In the genomic region with DNA sequence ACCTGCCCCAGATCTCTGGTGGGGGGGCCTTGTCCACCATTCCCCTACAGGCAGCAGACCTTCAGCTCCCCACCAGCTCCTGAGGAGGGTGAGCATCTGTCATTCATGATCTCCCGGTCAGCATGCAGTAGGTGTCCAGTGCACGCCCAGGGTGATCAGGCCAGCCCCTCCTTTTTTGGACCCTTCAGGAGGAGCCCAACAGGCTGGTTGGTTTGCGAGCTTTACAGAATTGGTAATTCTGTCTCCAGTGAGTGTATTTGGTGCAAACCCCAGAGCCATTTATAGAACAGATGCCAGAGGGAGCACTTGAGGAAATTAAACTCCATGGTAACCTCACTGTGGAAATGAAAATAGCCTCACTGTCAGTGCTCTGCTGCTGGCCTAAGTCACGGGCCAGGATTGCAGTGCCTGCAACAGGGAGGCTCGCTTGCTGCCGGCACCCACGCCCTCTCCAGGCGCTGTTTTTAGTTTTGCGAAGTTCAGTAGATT, we compare ENCODE assay signal across 8 cellular contexts. TPM values are rescaled to one million over a fixed set of nuclear protein-coding genes. Genes with fewer than 3 reads are reported as not detected.
A peak's percentile ranks its signal among the peaks of the same experiment; 100 is the strongest.
DNase-seq lines count a peak whose midpoint lies in the region; ATAC-seq and TF ChIP-seq lines count a peak whose summit lies in the region.

No MANE protein-coding gene starts in this region.

- H4K8ac ChIP-seq in IMR-90 (ENCODE audit: low read depth in 2 of 2, low read length in 2 of 2): no peak overlapping the region

- H3K4ac ChIP-seq in IMR-90 (ENCODE audit: low read depth, low read length): no peak overlapping the region

- CTCF ChIA-PET in IMR-90 (lab: Yijun Ruan, JAX) (no interaction called here), SK-N-SH (lab: Yijun Ruan, JAX) (interaction anchor here (0.8 to 1.5 kb wide), 6 partner anchors 12 to 230 kb away, joined by 3 to 5 read pairs (median 4); no protein-coding TSS in a partner anchor)

- no peak for TF ChIP-seq POLR2A in IMR-90 (IDR thresholded peaks at IDR 0.05; ENCODE audit: low read depth, low read length)

- dilution Hi-C loops in IMR-90 (cut with HindIII; ENCODE audit: low sequenced_read_pairs, unreplicated experiment): no loop called here

- peaks cover 13% of the 10 kb centered on the region; the same call in 1 of the 2 replicates for H3K27me3 ChIP-seq in IMR-90 (ENCODE audit: control insufficient read depth, insufficient read depth, low read length)
- no peaks in the 10 kb centered on the region for H3K27me3 ChIP-seq in SK-N-SH (ENCODE audit: insufficient read depth)
- no peaks in the 10 kb centered on the region for H3K27me3 ChIP-seq in skeletal muscle tissue (ENCODE audit: control insufficient read depth in 3 of 3, insufficient read depth in 3 of 3, low read length in 3 of 3)

- H4K91ac ChIP-seq in IMR-90 (ENCODE audit: insufficient read depth, low read depth, low read length): no peak overlapping the region

- TF ChIP-seq EP300 in SK-N-SH (IDR thresholded peaks at IDR 0.05; ENCODE audit: borderline replicate concordance in 1 of 2, low read depth in 1 of 2, low read length in 1 of 2): no peak

- no TSS peak for BruUV-seq in IMR-90 (replicated peaks; lab: Mats Ljungman, UMichigan)

- WGBS in IMR-90 (ENCODE audit: extremely low coverage in 2 of 2, insufficient read length in 1 of 2), 2 experiments: no CpG with 5 or more reads among the region's 9 CpGs
- 32% methylated on average over 6 of the region's 9 CpGs for WGBS in SK-N-SH (ENCODE audit: low lambda C conversion rate)

- H3K9ac ChIP-seq in IMR-90 (ENCODE audit: low read depth, low read length): no peak overlapping the region
- H3K9ac ChIP-seq in SK-N-SH: no peak overlapping the region
- H3K9ac ChIP-seq in skeletal muscle tissue (ENCODE audit: low read depth in 1 of 3, low read length in 3 of 3): peak overlapping the region; percentile 57 to 89 (median 61)

- H2BK5ac ChIP-seq in IMR-90 (ENCODE audit: low read depth, low read length, poor library complexity, severe bottlenecking): no peak overlapping the region

- no peaks in the 10 kb centered on the region for H3K9me1 ChIP-seq in IMR-90 (ENCODE audit: insufficient read depth, low read length)

- H3K18ac ChIP-seq in IMR-90 (ENCODE audit: low read depth, low read length): no peak overlapping the region

- TF ChIP-seq RAD21 in IMR-90 (IDR thresholded peaks at IDR 0.05; ENCODE audit: low read length) (no peak), SK-N-SH (IDR thresholded peaks at IDR 0.05; ENCODE audit: low read length) (peak; percentile 10; the same call in 1 of the 2 replicates)

- no peak overlapping the region for H3K14ac ChIP-seq in IMR-90 (replicated peaks; ENCODE audit: low read depth, low read length)

- H4K20me1 ChIP-seq in IMR-90 (ENCODE audit: insufficient read depth, low read length) (no peaks in the 10 kb centered on the region), SK-N-SH (ENCODE audit: insufficient read depth) (no peaks in the 10 kb centered on the region)

- H3F3A ChIP-seq in SK-N-SH (replicated peaks; ENCODE audit: insufficient read depth): no peaks in the 10 kb centered on the region

- peak; percentile 11 for DNase-seq in IMR-90
- DNase-seq in SK-N-SH: peak; percentile 70
- peak; percentile 48 for DNase-seq in left cardiac atrium
- no peak for DNase-seq in stimulated activated CD4-positive, alpha-beta T cell treated with anti-CD3 and anti-CD28 coated beads, Interleukin-4, amount 100 ng/mL, for 4 hours

- no peak overlapping the region for H3K56ac ChIP-seq in IMR-90 (ENCODE audit: extremely low read depth, insufficient read depth, low read length)

- H3K79me1 ChIP-seq in IMR-90 (ENCODE audit: low read depth in 1 of 2, low read length in 2 of 2): no peaks in the 10 kb centered on the region

- H2AK5ac ChIP-seq in IMR-90 (ENCODE audit: low read depth, low read length): no peak overlapping the region

- H2BK120ac ChIP-seq in IMR-90 (ENCODE audit: low read depth, low read length): no peak overlapping the region

- POLR2A ChIA-PET in IMR-90 (lab: Charles Lee; ENCODE audit: unreplicated experiment) (no interaction called here), SK-N-SH (lab: Yijun Ruan, JAX) (no interaction called here)

- H3K23ac ChIP-seq in IMR-90 (ENCODE audit: low read depth, low read length): no peak overlapping the region

- H3K4me2 ChIP-seq in IMR-90 (ENCODE audit: low read depth, low read length) (peak overlapping the region; percentile 26; the same call in 1 of the 2 replicates), SK-N-SH (no peak overlapping the region)

- no peak overlapping the region for H2AK9ac ChIP-seq in IMR-90 (replicated peaks; ENCODE audit: low read depth, low read length, poor library complexity)

- no peaks in the 10 kb centered on the region for H3K36me3 ChIP-seq in IMR-90 (ENCODE audit: control insufficient read depth, insufficient read depth, low read length)
- H3K36me3 ChIP-seq in SK-N-SH (replicated peaks in 1 of 2; ENCODE audit: control insufficient read depth in 1 of 2, insufficient read depth in 2 of 2, low read length in 1 of 2): no peaks in the 10 kb centered on the region
- no peaks in the 10 kb centered on the region for H3K36me3 ChIP-seq in skeletal muscle tissue (ENCODE audit: control insufficient read depth in 3 of 3, insufficient read depth in 3 of 3, low read length in 3 of 3)

- in situ Hi-C loops in IMR-90 (cut with MboI; ENCODE audit: low sequenced_read_pairs): no loop called here

- no peaks in the 10 kb centered on the region for H3K4me1 ChIP-seq in IMR-90 (ENCODE audit: control insufficient read depth, insufficient read depth, low read length)
- H3K4me1 ChIP-seq in SK-N-SH (ENCODE audit: control insufficient read depth in 1 of 2, insufficient read depth in 2 of 2, low read depth in 1 of 2, low read length in 1 of 2): peaks cover 0 to 78% of the 10 kb centered on the region in 2 experiments; a peak in 2 of 4 replicates
- peaks cover 69 to 79% (median 76%) of the 10 kb centered on the region in 3 donors for H3K4me1 ChIP-seq in skeletal muscle tissue (ENCODE audit: control insufficient read depth in 3 of 3, insufficient read depth in 3 of 3, low read length in 3 of 3)

- H2BK15ac ChIP-seq in IMR-90 (ENCODE audit: low read depth, low read length): no peak overlapping the region

- ATAC-seq in IMR-90 (ENCODE audit: low read depth) (peak; percentile 41; the same call in 1 of the 2 replicates), left cardiac atrium (peak; percentile 71 to 77), GM19035 (IDR thresholded peaks at IDR 0.05; ENCODE audit: unreplicated experiment) (no peak), GM18498 (IDR thresholded peaks at IDR 0.05; ENCODE audit: unreplicated experiment) (no peak), HG03139 (IDR thresholded peaks at IDR 0.05; ENCODE audit: unreplicated experiment) (no peak)

- intact Hi-C loops in IMR-90 (cut with micrococcal nuclease): no loop called here
- intact Hi-C loops in left cardiac atrium (cut with DNase I): no loop called here

- no peaks in the 10 kb centered on the region for H3K9me2 ChIP-seq in SK-N-SH

- peak overlapping the region; percentile 37 for H2AFZ ChIP-seq in IMR-90 (replicated peaks; ENCODE audit: low read length, poor library complexity)
- H2AFZ ChIP-seq in SK-N-SH (ENCODE audit: low read depth): no peak overlapping the region

- H3K4me3 ChIP-seq in IMR-90 (ENCODE audit: insufficient read depth, low read depth, low read length) (no peak overlapping the region), SK-N-SH (ENCODE audit: low read depth in 2 of 2, low read length in 1 of 2) (no peak overlapping the region), skeletal muscle tissue (ENCODE audit: low read length in 3 of 3) (peak overlapping the region; percentile 57 to 67 (median 57))

- no peak overlapping the region for H2BK20ac ChIP-seq in IMR-90 (ENCODE audit: low read depth, low read length)

- H3K9me3 ChIP-seq in IMR-90 (ENCODE audit: control insufficient read depth, insufficient read depth, low read length) (peaks cover 3% of the 10 kb centered on the region; the same call in 1 of the 2 replicates), SK-N-SH (no peaks in the 10 kb centered on the region), skeletal muscle tissue (ENCODE audit: control insufficient read depth in 3 of 3, low read length in 3 of 3) (no peaks in the 10 kb centered on the region)

- H3K27ac ChIP-seq in IMR-90 (ENCODE audit: insufficient read depth, low read length) (no peak overlapping the region), SK-N-SH (ENCODE audit: low read depth in 2 of 2, low read length in 1 of 2) (peak overlapping the region in 1 of 2 experiments; percentile 85; a peak in 2 of 4 replicates), skeletal muscle tissue (ENCODE audit: low read depth, low read length) (peak overlapping the region; percentile 91)

- TF ChIP-seq CTCF in IMR-90 (conservative IDR thresholded peaks at IDR 0.05; ENCODE audit: low read depth, low read length) (no peak), SK-N-SH (IDR thresholded peaks at IDR 0.05) (no peak)

- no peak overlapping the region for H4K5ac ChIP-seq in IMR-90 (ENCODE audit: low read depth, low read length)

- H3K79me2 ChIP-seq in SK-N-SH (ENCODE audit: insufficient read depth): no peaks in the 10 kb centered on the region

TF ChIP-seq in IMR-90, 13 proteins besides CTCF, POLR2A, EP300 and RAD21 (continues in another document):
- TF ChIP-seq BHLHE40 (IDR thresholded peaks at IDR 0.05; ENCODE audit: low read depth, low read length) (no peak), USF2 (IDR thresholded peaks at IDR 0.05; ENCODE audit: low read depth, low read length) (no peak)

TF ChIP-seq in SK-N-SH, 30 proteins besides CTCF, POLR2A, EP300 and RAD21 (continues in another document):
- TF ChIP-seq RCOR1 (IDR thresholded peaks at IDR 0.05; ENCODE audit: low read length): 0 out of 2 replicates have a peak, but pooled peaks have one; percentile 39

RNA-seq across cellular contexts. Expression of gene WNK2, which starts 23.4 kb away (rescaled TPM):
- total RNA-seq in IMR-90 (2012; rRNA removed) (not detected in 2 replicates), left cardiac atrium (100 to 1,000 TPM; 174 to 175 TPM), skeletal muscle tissue (4.7 TPM)
- polyA plus RNA-seq in IMR-90 (2012; rRNA removed) (not detected in 2 replicates), SK-N-SH (2012; rRNA removed) (0.12 and 0.36 TPM in 2 replicates)
- 0.01 TPM in 1 of 2 replicates, not detected in the other for polyA plus RNA-seq in IMR-90 (2012; cell fraction: cytosol; rRNA removed)
- not detected in 2 replicates for polyA plus RNA-seq in IMR-90 (2012; cell fraction: nucleus; rRNA removed; ENCODE audit: low replicate concordance)
- polyA plus RNA-seq in SK-N-SH (2012; cell fraction: cytosol; rRNA removed): 0.40 and 1.2 TPM in 2 replicates
- 1.8 and 5.0 TPM in 2 replicates for polyA plus RNA-seq in SK-N-SH (2012; cell fraction: nucleus; rRNA removed)

Comparison
In these comparisons a context has a peak if more than half of its experiments do, and no peak if none do; other contexts are left out.
1. ATAC-seq: peak in IMR-90 (single experiment) and left cardiac atrium (2 of 2); none in GM19035 (single experiment), GM18498 (single experiment) and HG03139 (single experiment).
2. DNase-seq: peak in IMR-90 (single experiment), SK-N-SH (single experiment) and left cardiac atrium (single experiment); none in stimulated activated CD4-positive, alpha-beta T cell treated with anti-CD3 and anti-CD28 coated beads, Interleukin-4, amount 100 ng/mL, for 4 hours (0 of 2).
3. H3K4me3 ChIP-seq: peak in skeletal muscle tissue (3 of 3); none in IMR-90 (single experiment) and SK-N-SH (0 of 2).
4. H3K9ac ChIP-seq: peak in skeletal muscle tissue (3 of 3); none in IMR-90 (single experiment) and SK-N-SH (single experiment).
5. RNA of gene WNK2, which starts 23.4 kb away (total RNA-seq): 174 to 175 TPM in left cardiac atrium; 4.7 TPM in skeletal muscle tissue (single experiment) and not detected in IMR-90; every median in the first group is over 10 times any median in the second.